1 cellular context compared by ENCODE assay signal in genomic region chr6:169396009-169396539, GRCh38.
TF ChIP-seq lines count a peak whose summit lies in the region.

No MANE protein-coding gene starts in this region.

TF ChIP-seq in HEK293, 187 proteins besides CTCF, POLR2A, EP300 and RAD21 (continued from another document):
- TF ChIP-seq ATF2 (tag by site-specific recombination; IDR thresholded peaks at IDR 0.05; ENCODE audit: low read depth) (peak; percentile 60), ZBTB21 (tag by site-specific recombination; IDR thresholded peaks at IDR 0.05) (peak; percentile 76), ZNF629 (tag by site-specific recombination; IDR thresholded peaks at IDR 0.05) (peak; percentile 66; the same call in 1 of the 2 replicates), SETDB1 (IDR thresholded peaks at IDR 0.05; ENCODE audit: insufficient read length, low read length) (peak; percentile 92)
